ENCODE assay signal across 1 cellular context in genomic region chr2:101252408-101253012, GRCh38.
A peak's percentile ranks its signal among the peaks of the same experiment; 100 is the strongest.
TF ChIP-seq lines count a peak whose summit lies in the region.

Gene CNOT11 (plus strand): TSS chr2:101252886. CDS start chr2:101252965, 79 bp downstream.

TF ChIP-seq in HepG2, 621 proteins besides CTCF, POLR2A, EP300 and RAD21 (continued from another document and continues in another):
- TF ChIP-seq NFATC3 (CRISPR knock-in tag; IDR thresholded peaks at IDR 0.05) (no peak), ZNF557 (CRISPR knock-in tag; IDR thresholded peaks at IDR 0.05) (no peak), ZNF280B (CRISPR knock-in tag; IDR thresholded peaks at IDR 0.05; ENCODE audit: borderline replicate concordance) (no peak), GTF2F1 (IDR thresholded peaks at IDR 0.05; ENCODE audit: low read length) (no peak), GMEB1 (CRISPR knock-in tag; IDR thresholded peaks at IDR 0.05; ENCODE audit: borderline replicate concordance) (peak; percentile 85), HNRNPK (IDR thresholded peaks at IDR 0.05; ENCODE audit: low read depth, low read length, poor library complexity, severe bottlenecking) (peak; percentile 85), PHF5A (CRISPR knock-in tag; IDR thresholded peaks at IDR 0.05; ENCODE audit: low read depth, unreplicated experiment) (no peak), TFE3 (CRISPR knock-in tag; IDR thresholded peaks at IDR 0.05) (peak; percentile 61; the same call in 1 of the 2 replicates), ZNF570 (CRISPR knock-in tag; IDR thresholded peaks at IDR 0.05; ENCODE audit: borderline replicate concordance) (no peak), ZNF333 (CRISPR knock-in tag; IDR thresholded peaks at IDR 0.05; ENCODE audit: borderline replicate concordance) (peak; percentile 63; the same call in 1 of the 2 replicates), HES4 (CRISPR knock-in tag; IDR thresholded peaks at IDR 0.05; ENCODE audit: borderline replicate concordance) (0 out of 2 replicates have a peak, but pooled peaks have one; percentile 60), ZNF564 (CRISPR knock-in tag; IDR thresholded peaks at IDR 0.05) (peak; percentile 79; the same call in 1 of the 2 replicates), HNF1A (IDR thresholded peaks at IDR 0.05; ENCODE audit: low read depth) (no peak; the same call in 1 of the 2 replicates), HNF1A (CRISPR knock-in tag; IDR thresholded peaks at IDR 0.05; ENCODE audit: borderline replicate concordance) (peak; percentile 59), RARG (CRISPR knock-in tag; IDR thresholded peaks at IDR 0.05; ENCODE audit: low read depth) (no peak), ZNF792 (CRISPR knock-in tag; IDR thresholded peaks at IDR 0.05) (peak; percentile 88), PITX1 (CRISPR knock-in tag; IDR thresholded peaks at IDR 0.05) (0 out of 2 replicates have a peak, but pooled peaks have one; percentile 31), XBP1 (CRISPR knock-in tag; IDR thresholded peaks at IDR 0.05) (no peak), ZNF12 (CRISPR knock-in tag; IDR thresholded peaks at IDR 0.05) (peak; percentile 33), ZNF331 (CRISPR knock-in tag; IDR thresholded peaks at IDR 0.05) (peak; percentile 85), ZNF350 (CRISPR knock-in tag; IDR thresholded peaks at IDR 0.05; ENCODE audit: borderline replicate concordance, low read depth) (peak; percentile 56; the same call in 1 of the 2 replicates), KMT2A (CRISPR knock-in tag; IDR thresholded peaks at IDR 0.05) (peak; percentile 98), PRDM10 (CRISPR knock-in tag; IDR thresholded peaks at IDR 0.05; ENCODE audit: low read depth) (no peak; the same call in 1 of the 2 replicates), ZNF205 (CRISPR knock-in tag; IDR thresholded peaks at IDR 0.05) (peak; percentile 57; the same call in 1 of the 2 replicates), ZNF263 (CRISPR knock-in tag; IDR thresholded peaks at IDR 0.05) (no peak), ZNF546 (CRISPR knock-in tag; conservative IDR thresholded peaks at IDR 0.05) (peak; percentile 92; the same call in 1 of the 2 replicates), RBM39 (IDR thresholded peaks at IDR 0.05; ENCODE audit: low read depth, low read length, poor library complexity, severe bottlenecking) (peak; percentile 89), AHDC1 (CRISPR knock-in tag; IDR thresholded peaks at IDR 0.05; ENCODE audit: borderline replicate concordance) (0 out of 2 replicates have a peak, but pooled peaks have one; percentile 5), ZFP36 (IDR thresholded peaks at IDR 0.05; ENCODE audit: borderline replicate concordance, low read depth, low read length, partially characterized antibody) (no peak), ZBTB7B (CRISPR knock-in tag; IDR thresholded peaks at IDR 0.05) (no peak; the same call in 1 of the 2 replicates), ZFP91 (CRISPR knock-in tag; IDR thresholded peaks at IDR 0.05; ENCODE audit: borderline replicate concordance) (peak; percentile 86), ZBTB26 (CRISPR knock-in tag; IDR thresholded peaks at IDR 0.05; ENCODE audit: borderline replicate concordance) (peak; percentile 30; the same call in 1 of the 2 replicates), HOXA5 (CRISPR knock-in tag; IDR thresholded peaks at IDR 0.05) (no peak; the same call in 1 of the 2 replicates)
